In genomic region chrX:37818031-37818430, GRCh38 we compare ENCODE assay signal across 12 cellular contexts. TPM values are rescaled to one million over a fixed set of nuclear protein-coding genes. Genes with fewer than 3 reads are reported as not detected.
DNase-seq lines count a peak whose midpoint lies in the region; ATAC-seq and TF ChIP-seq lines count a peak whose summit lies in the region.
"Had no signal": no experiment of that assay in that cellular context is flagged by ENCODE, and none has a peak within 500 bp of the region (broad histone marks: within the 10 kb centered on the region; RNA-seq: fewer than 3 reads in every experiment).

No MANE protein-coding gene starts in this region.

- peak overlapping the region; percentile 72 for H3K4me3 ChIP-seq in DOHH2 (ENCODE audit: low read length)
- peak overlapping the region; percentile 58 for H3K4me3 ChIP-seq in OCI-LY3 (ENCODE audit: low read length)

- no peak overlapping the region for H2AFZ ChIP-seq in OCI-LY3 (ENCODE audit: low read depth, low read length)

- DNase-seq in NCI-H2081 (lab: John Stamatoyannopoulos, UW): no peak
- no peak for DNase-seq in NCI-H187 (lab: John Stamatoyannopoulos, UW)
- DNase-seq in type B pancreatic cell (ENCODE audit: extremely low spot score, unreplicated experiment): no peak
- DNase-seq in stimulated activated CD4-positive, alpha-beta T cell treated with anti-CD3 and anti-CD28 coated beads, Interleukin-4, amount 100 ng/mL, for 4 hours: no peak
- DNase-seq: NCI-H2029, retina, T-cell had no signal

- H3K4me1 ChIP-seq in DOHH2 (ENCODE audit: control insufficient read depth, low read length): peaks cover 89% of the 10 kb centered on the region
- H3K4me1 ChIP-seq in OCI-LY3 (ENCODE audit: low read length): peaks cover 86% of the 10 kb centered on the region

- H3K27me3 ChIP-seq in DOHH2 (ENCODE audit: control insufficient read depth, low read length): no peaks in the 10 kb centered on the region
- no peaks in the 10 kb centered on the region for H3K27me3 ChIP-seq in OCI-LY3 (ENCODE audit: low read depth, low read length)

- H3K79me2 ChIP-seq in DOHH2 (ENCODE audit: control insufficient read depth, low read length) (no peaks in the 10 kb centered on the region), OCI-LY3 (ENCODE audit: low read length) (no peaks in the 10 kb centered on the region)

- H3K36me3 Mint-ChIP-seq in type B pancreatic cell: no peaks in the 10 kb centered on the region
- H3K36me3 Mint-ChIP-seq: T-cell had no signal

- peak overlapping the region; percentile 99 for H3K27ac ChIP-seq in DOHH2 (ENCODE audit: low read depth, low read length)
- peak overlapping the region; percentile 98 for H3K27ac ChIP-seq in OCI-LY3 (ENCODE audit: low read length)

- TF ChIP-seq CTCF in DOHH2 (IDR thresholded peaks at IDR 0.05; ENCODE audit: low read depth, low read length, poor library complexity, severe bottlenecking) (no peak), OCI-LY3 (IDR thresholded peaks at IDR 0.05; ENCODE audit: low read depth, low read length) (no peak), type B pancreatic cell (conservative IDR thresholded peaks at IDR 0.05) (no peak)

- no peaks in the 10 kb centered on the region for H3K9me3 ChIP-seq in DOHH2 (ENCODE audit: control insufficient read depth, insufficient read depth, low read length)
- no peaks in the 10 kb centered on the region for H3K9me3 ChIP-seq in OCI-LY3 (ENCODE audit: insufficient read depth, low read length)

- ATAC-seq in GM19467 (IDR thresholded peaks at IDR 0.05; ENCODE audit: unreplicated experiment) (peak; percentile 52), HG03139 (IDR thresholded peaks at IDR 0.05; ENCODE audit: unreplicated experiment) (peak; percentile 59)
- ATAC-seq: T-cell had no signal

- H3K4me2 ChIP-seq in DOHH2 (ENCODE audit: low read length) (peak overlapping the region; percentile 88), OCI-LY3 (ENCODE audit: low read length) (peak overlapping the region; percentile 70)

- H3K36me3 ChIP-seq in DOHH2 (ENCODE audit: control insufficient read depth, low read length): peaks cover 3% of the 10 kb centered on the region; the same call in 1 of the 2 replicates
- no peaks in the 10 kb centered on the region for H3K36me3 ChIP-seq in OCI-LY3 (replicated peaks; ENCODE audit: low read depth, low read length)

- H3K4me1 Mint-ChIP-seq in type B pancreatic cell (ENCODE audit: unreplicated experiment): no peaks in the 10 kb centered on the region

- peaks cover 24% of the 10 kb centered on the region for H3F3A ChIP-seq in DOHH2 (ENCODE audit: control insufficient read depth, insufficient read depth)

- no peaks in the 10 kb centered on the region for H3K9me3 Mint-ChIP-seq in type B pancreatic cell
- H3K9me3 Mint-ChIP-seq: T-cell had no signal

- H3K4me3 Mint-ChIP-seq in type B pancreatic cell: no peak overlapping the region
- H3K4me3 Mint-ChIP-seq: T-cell had no signal

- no peaks in the 10 kb centered on the region for H4K20me1 ChIP-seq in DOHH2 (ENCODE audit: control insufficient read depth, insufficient read depth, low read depth, low read length)
- no peaks in the 10 kb centered on the region for H4K20me1 ChIP-seq in OCI-LY3 (ENCODE audit: insufficient read depth, low read length)

- no peak overlapping the region for H3K27ac Mint-ChIP-seq in type B pancreatic cell
- H3K27ac Mint-ChIP-seq: T-cell had no signal

- no peaks in the 10 kb centered on the region for H3K27me3 Mint-ChIP-seq in type B pancreatic cell

- no peaks in the 10 kb centered on the region for H3K9me2 ChIP-seq in DOHH2 (replicated peaks; ENCODE audit: control insufficient read depth, low read length)

- H3K9ac ChIP-seq in OCI-LY3 (ENCODE audit: low read length): peak overlapping the region; percentile 63

RNA-seq across cellular contexts. Expression of gene DYNLT3, which starts 29.3 kb away (rescaled TPM):
- 13.7 and 16.3 TPM in 2 replicates for total RNA-seq in type B pancreatic cell (ENCODE audit: low replicate concordance)

RNA-seq across cellular contexts. Expression of gene CYBB, which starts 38.2 kb away (rescaled TPM):
- total RNA-seq in type B pancreatic cell (ENCODE audit: low replicate concordance): 0.17 TPM in 2 replicates
- total RNA-seq: bronchial epithelial cell had no signal
